ENCODE assay signal across 2 cellular contexts in genomic region chr17:79473836-79474204, GRCh38.
A peak's percentile ranks its signal among the peaks of the same experiment; 100 is the strongest.
TF ChIP-seq lines count a peak whose summit lies in the region.

No MANE protein-coding gene starts in this region.

TF ChIP-seq in HepG2, 621 proteins besides CTCF, POLR2A, EP300 and RAD21 (continued from another document):
- TF ChIP-seq MNT (IDR thresholded peaks at IDR 0.05) (no peak), EZH2 (conservative IDR thresholded peaks at IDR 0.05; ENCODE audit: low read depth, low read length) (0 out of 2 replicates have a peak, but pooled peaks have one; percentile 49)

TF ChIP-seq in K562, 482 proteins besides CTCF, POLR2A, EP300 and RAD21 (continued from another document and continues in another):
- TF ChIP-seq THRA (IDR thresholded peaks at IDR 0.05), result no peak
- no peak for TF ChIP-seq HMBOX1 (IDR thresholded peaks at IDR 0.05)
- no peak for TF ChIP-seq RUNX1 (IDR thresholded peaks at IDR 0.05; ENCODE audit: low read depth)
- TF ChIP-seq TEAD2 (tag; IDR thresholded peaks at IDR 0.05), result no peak
- no peak for TF ChIP-seq HMG20A (CRISPR knock-in tag; conservative IDR thresholded peaks at IDR 0.05)
- no peak for TF ChIP-seq ZNF76 (CRISPR knock-in tag; IDR thresholded peaks at IDR 0.05; ENCODE audit: borderline replicate concordance)
- TF ChIP-seq ZNF592 (IDR thresholded peaks at IDR 0.05), result no peak
- no peak for TF ChIP-seq BMI1 (IDR thresholded peaks at IDR 0.05; ENCODE audit: low read length)
- TF ChIP-seq HES1 (IDR thresholded peaks at IDR 0.05; ENCODE audit: low read depth), result no peak
- no peak for TF ChIP-seq ELF4 (CRISPR knock-in tag; IDR thresholded peaks at IDR 0.05)
- no peak for TF ChIP-seq MYBL2 (IDR thresholded peaks at IDR 0.05; ENCODE audit: low read depth)
- no peak for TF ChIP-seq MYBL2 (CRISPR knock-in tag; IDR thresholded peaks at IDR 0.05; ENCODE audit: borderline replicate concordance)
- TF ChIP-seq SNIP1 (IDR thresholded peaks at IDR 0.05; ENCODE audit: low read depth), result 0 out of 2 replicates have a peak, but pooled peaks have one; percentile 20
- no peak for TF ChIP-seq ZC3H4 (CRISPR knock-in tag; IDR thresholded peaks at IDR 0.05; ENCODE audit: borderline replicate concordance)
- no peak for TF ChIP-seq STAT5B (CRISPR knock-in tag; IDR thresholded peaks at IDR 0.05)
- no peak for TF ChIP-seq CEBPG (CRISPR knock-in tag; IDR thresholded peaks at IDR 0.05)
- no peak for TF ChIP-seq CEBPG (tag; conservative IDR thresholded peaks at IDR 0.05 in 1 of 2, IDR thresholded peaks at IDR 0.05 in 1 of 2)
- peak; percentile 15 for TF ChIP-seq ARHGAP35 (IDR thresholded peaks at IDR 0.05; ENCODE audit: partially characterized antibody)
- peak; percentile 9; the same call in 1 of the 2 replicates for TF ChIP-seq SMARCA5 (IDR thresholded peaks at IDR 0.05)
- no peak for TF ChIP-seq ZNF224 (CRISPR knock-in tag; IDR thresholded peaks at IDR 0.05)
- no peak for TF ChIP-seq ZNF644 (tag; IDR thresholded peaks at IDR 0.05; ENCODE audit: low read depth)
- TF ChIP-seq TRIM28 (IDR thresholded peaks at IDR 0.05), result no peak
- TF ChIP-seq POU5F1 (IDR thresholded peaks at IDR 0.05; ENCODE audit: borderline replicate concordance, low read depth, low read length, partially characterized antibody), result no peak
- TF ChIP-seq HNRNPH1 (optimal IDR thresholded peaks at IDR 0.05; ENCODE audit: low read depth, low read length), result no peak
- no peak for TF ChIP-seq NR2C2 (CRISPR knock-in tag; IDR thresholded peaks at IDR 0.05)
- TF ChIP-seq NR2C2 (tag; IDR thresholded peaks at IDR 0.05), result 0 out of 2 replicates have a peak, but pooled peaks have one; percentile 2
- no peak for TF ChIP-seq ZNF431 (CRISPR knock-in tag; IDR thresholded peaks at IDR 0.05)
- no peak for TF ChIP-seq SNAPC5 (CRISPR knock-in tag; IDR thresholded peaks at IDR 0.05)
- no peak for TF ChIP-seq ZNF212 (CRISPR knock-in tag; IDR thresholded peaks at IDR 0.05)
- no peak for TF ChIP-seq ZNF696 (CRISPR knock-in tag; conservative IDR thresholded peaks at IDR 0.05)
- TF ChIP-seq KHSRP (IDR thresholded peaks at IDR 0.05), result no peak
- no peak for TF ChIP-seq ZNF134 (CRISPR knock-in tag; conservative IDR thresholded peaks at IDR 0.05)
- TF ChIP-seq CREB3L1 (IDR thresholded peaks at IDR 0.05; ENCODE audit: borderline replicate concordance, low read depth), result no peak
- peak; percentile 75; the same call in 1 of the 2 replicates for TF ChIP-seq ZNF175 (CRISPR knock-in tag; IDR thresholded peaks at IDR 0.05; ENCODE audit: low read depth)
- no peak for TF ChIP-seq NRF1 (conservative IDR thresholded peaks at IDR 0.05 in 1 of 2, IDR thresholded peaks at IDR 0.05 in 1 of 2)
- TF ChIP-seq PHB (CRISPR knock-in tag; IDR thresholded peaks at IDR 0.05), result no peak
- TF ChIP-seq PRDM10 (IDR thresholded peaks at IDR 0.05; ENCODE audit: partially characterized antibody), result no peak
- TF ChIP-seq FOS (IDR thresholded peaks at IDR 0.05; ENCODE audit: extremely low read depth, insufficient read length), result no peak
- no peak for TF ChIP-seq ATF1 (CRISPR knock-in tag; IDR thresholded peaks at IDR 0.05)
- TF ChIP-seq ATF1 (tag; IDR thresholded peaks at IDR 0.05), result no peak
- TF ChIP-seq FOSL1 (tag; conservative IDR thresholded peaks at IDR 0.05), result no peak; the same call in 1 of the 2 replicates
- no peak for TF ChIP-seq THAP7 (CRISPR knock-in tag; IDR thresholded peaks at IDR 0.05)
- TF ChIP-seq ZBTB11 (CRISPR knock-in tag; IDR thresholded peaks at IDR 0.05), result 0 out of 6 replicates have a peak, but pooled peaks of 1 of the 3 experiments have one; percentile 39
- no peak for TF ChIP-seq HNRNPL (IDR thresholded peaks at IDR 0.05; ENCODE audit: low read depth, low read length)
